27 cellular contexts compared by ENCODE assay signal in genomic region chr2:161604901-161605300, GRCh38. TPM values are rescaled to one million over a fixed set of nuclear protein-coding genes. Genes with fewer than 3 reads are reported as not detected.
"Had no signal": no experiment of that assay in that cellular context is flagged by ENCODE, and none has a peak within 500 bp of the region (broad histone marks: within the 10 kb centered on the region; RNA-seq: fewer than 3 reads in every experiment).

No MANE protein-coding gene starts in this region.

- H3K36me3 ChIP-seq: MG63 had no signal

- H3K36me3 Mint-ChIP-seq: activated naive CD4-positive, alpha-beta T cell treated with anti-CD3 and anti-CD28 coated beads, Interleukin-2, amount 50 U/mL, for 72 hours; WTC11 had no signal

- H3K4me3 Mint-ChIP-seq: activated CD8-positive, alpha-beta T cell treated with anti-CD3 and anti-CD28 coated beads, Interleukin-2, amount 10 ng/mL, durations not matched to agents 7 days and 5 days; activated T-cell treated with anti-CD3 and anti-CD28 coated beads, Interleukin-2, amount 50 U/mL, for 24 hours; activated T-helper 1 cell treated with anti-CD3 and anti-CD28 coated beads, Interleukin-12 subunit alpha, Interleukin-12 subunit beta, Interleukin-2, Interleukin-4 antibody, amounts not matched to agents 30 ng/mL and 10 ng/mL and 1 ng/mL, durations not matched to agents 14 hours and 24 hours and 36 hours; T-helper 17 cell; WTC11 had no signal

- H3K9me3 Mint-ChIP-seq: activated naive CD4-positive, alpha-beta T cell treated with anti-CD3 and anti-CD28 coated beads, Interleukin-2, amount 50 U/mL, for 72 hours; activated T-cell treated with anti-CD3 and anti-CD28 coated beads, Interleukin-2, amount 50 U/mL, for 24 hours; activated T-helper 1 cell treated with anti-CD3 and anti-CD28 coated beads, Interleukin-12 subunit alpha, Interleukin-12 subunit beta, Interleukin-2, Interleukin-4 antibody, amounts not matched to agents 30 ng/mL and 10 ng/mL and 1 ng/mL, durations not matched to agents 14 hours and 24 hours and 36 hours; WTC11 had no signal

- ATAC-seq: activated CD8-positive, alpha-beta T cell treated with anti-CD3 and anti-CD28 coated beads, Interleukin-2, amount 10 ng/mL, durations not matched to agents 7 days and 5 days; T-helper 17 cell; WTC11 had no signal

- DNase-seq: activated CD4-positive, alpha-beta T cell treated with anti-CD3 and anti-CD28 coated beads for 48 hours; activated CD4-positive, alpha-beta T cell treated with anti-CD3 and anti-CD28 coated beads, Interleukin-2, amount 50 U/mL, for 4 hours; activated CD4-positive, CD25-positive, alpha-beta regulatory T cell treated with anti-CD3 and anti-CD28 coated beads, Interleukin-2, amount 50 U/mL, for 72 hours; activated CD8-positive, alpha-beta memory T cell treated with anti-CD3 and anti-CD28 coated beads, Interleukin-2, amount 50 U/mL, for 48 hours; activated CD8-positive, alpha-beta T cell treated with anti-CD3 and anti-CD28 coated beads, Interleukin-2, amount 10 ng/mL, durations not matched to agents 7 days and 5 days; activated effector memory CD4-positive, alpha-beta T cell treated with anti-CD3 and anti-CD28 coated beads, Interleukin-2, amount 50 U/mL, for 16 hours; activated naive CD4-positive, alpha-beta T cell treated with Interleukin-2 at 50 U/mL for 16 hours; activated T-cell treated with anti-CD3 and anti-CD28 coated beads, Interleukin-2, amount 50 U/mL, for 24 hours; anterior cingulate cortex; cerebellar nuclear complex; MG63; NCI-H1105; NCI-H1436; NCI-H1694 treated with DMSO at 0.1 percent for 48 hours; NCI-H2029 treated with DMSO at 0.1 percent for 48 hours; NCI-H345; NCI-H510A; NCI-H526 treated with DMSO at 0.1 percent for 48 hours; NCI-H82; PC-9; SHP77 treated with DMSO at 0.1 percent for 48 hours; T-helper 17 cell; T-helper 9 cell had no signal

- H3K4me2 ChIP-seq: PC-9 had no signal

- H3K4me3 ChIP-seq: MG63, PC-9 had no signal

- H3K27ac Mint-ChIP-seq: activated CD8-positive, alpha-beta T cell treated with anti-CD3 and anti-CD28 coated beads, Interleukin-2, amount 10 ng/mL, durations not matched to agents 7 days and 5 days; activated naive CD4-positive, alpha-beta T cell treated with anti-CD3 and anti-CD28 coated beads, Interleukin-2, amount 50 U/mL, for 72 hours; activated T-cell treated with anti-CD3 and anti-CD28 coated beads, Interleukin-2, amount 50 U/mL, for 24 hours; activated T-helper 1 cell treated with anti-CD3 and anti-CD28 coated beads, Interleukin-12 subunit alpha, Interleukin-12 subunit beta, Interleukin-2, Interleukin-4 antibody, amounts not matched to agents 30 ng/mL and 10 ng/mL and 1 ng/mL, durations not matched to agents 14 hours and 24 hours and 36 hours; T-helper 17 cell; WTC11 had no signal

- H3K27ac ChIP-seq: PC-9 had no signal

- H2AFZ ChIP-seq: PC-9 had no signal

- H3K9me3 ChIP-seq: MG63 had no signal

RNA-seq across cellular contexts. Expression of gene SLC4A10, which starts 19.3 kb away (rescaled TPM):
- total RNA-seq: cardiac septum, PC-9 had no signal
